Comparison of ENCODE assay signal across 19 cellular contexts in the genomic region with DNA sequence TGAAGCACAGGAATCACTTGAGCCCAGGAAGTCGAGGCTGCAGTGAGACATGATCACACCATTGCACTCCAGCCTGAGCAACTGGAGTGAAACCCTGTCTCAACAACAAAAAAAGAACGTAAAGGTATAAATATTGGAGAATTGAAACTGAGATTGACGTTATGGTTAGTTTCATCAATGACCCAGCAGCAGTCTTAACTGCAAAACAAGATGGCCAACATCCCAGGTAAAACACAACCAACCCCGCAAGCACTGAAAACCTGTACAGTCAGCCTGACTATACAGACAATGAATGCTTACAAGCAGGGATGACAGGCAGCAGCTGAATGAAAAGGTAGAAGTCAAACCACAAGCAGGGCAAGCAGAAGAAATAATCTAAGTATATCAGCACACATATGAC. TPM values are rescaled to one million over a fixed set of nuclear protein-coding genes. Genes with fewer than 3 reads are reported as not detected.
DNase-seq lines count a peak whose midpoint lies in the region; ATAC-seq and TF ChIP-seq lines count a peak whose summit lies in the region.
"Had no signal": no experiment of that assay in that cellular context is flagged by ENCODE, and none has a peak within 500 bp of the region (broad histone marks: within the 10 kb centered on the region; RNA-seq: fewer than 3 reads in every experiment).

No MANE protein-coding gene starts in this region.

- H3K9me3 ChIP-seq in T-helper 17 cell (ENCODE audit: control insufficient read depth, low read length, poor library complexity, severe bottlenecking) (no peaks in the 10 kb centered on the region), right atrium auricular region (no peaks in the 10 kb centered on the region), MG63 (no peaks in the 10 kb centered on the region)
- H3K9me3 ChIP-seq: esophagus squamous epithelium, transverse colon had no signal

- no peak overlapping the region for H3K4me3 Mint-ChIP-seq in activated CD4-positive, alpha-beta T cell treated with anti-CD3 and anti-CD28 coated beads for 36 hours
- H3K4me3 Mint-ChIP-seq in activated CD4-positive, alpha-beta T cell treated with anti-CD3 and anti-CD28 coated beads, Interleukin-2, amount 10 ng/mL, durations not matched to agents 7 days and 5 days, result no peak overlapping the region
- peak overlapping the region; percentile 5 for H3K4me3 Mint-ChIP-seq in T-helper 17 cell
- no peak overlapping the region for H3K4me3 Mint-ChIP-seq in stimulated activated naive B cell treated with anti-CD40 and anti-IgM and Interleukin-4, amounts not matched to agents 10 μg/mL and 1 μg/mL and 100 μg/mL, for 72 hours
- H3K4me3 Mint-ChIP-seq: CD14-positive monocyte had no signal

- peak overlapping the region; percentile 3 for H3K27ac Mint-ChIP-seq in activated CD4-positive, alpha-beta T cell treated with anti-CD3 and anti-CD28 coated beads for 36 hours
- H3K27ac Mint-ChIP-seq in activated CD4-positive, alpha-beta T cell treated with anti-CD3 and anti-CD28 coated beads, Interleukin-2, amount 10 ng/mL, durations not matched to agents 7 days and 5 days, result no peak overlapping the region
- H3K27ac Mint-ChIP-seq in T-helper 17 cell, result peak overlapping the region; percentile 39
- peak overlapping the region; percentile 66 for H3K27ac Mint-ChIP-seq in stimulated activated naive B cell treated with anti-CD40 and anti-IgM and Interleukin-4, amounts not matched to agents 10 μg/mL and 1 μg/mL and 100 μg/mL, for 72 hours

- H3K27ac ChIP-seq in right atrium auricular region, result no peak overlapping the region
- H3K27ac ChIP-seq: esophagus squamous epithelium, hepatocyte, transverse colon had no signal

- H3K4me1 ChIP-seq in right atrium auricular region, result no peaks in the 10 kb centered on the region
- H3K4me1 ChIP-seq: esophagus squamous epithelium, transverse colon had no signal

- peak; percentile 23 for ATAC-seq in activated CD4-positive, alpha-beta T cell treated with anti-CD3 and anti-CD28 coated beads for 36 hours
- ATAC-seq in HG02852 (IDR thresholded peaks at IDR 0.05; ENCODE audit: unreplicated experiment) (peak; percentile 73), T-helper 17 cell (no peak)
- peak; percentile 57 to 73 for ATAC-seq in stimulated activated naive B cell treated with anti-CD40 and anti-IgM and Interleukin-4, amounts not matched to agents 10 μg/mL and 1 μg/mL and 100 μg/mL, for 72 hours (replicated peaks)
- ATAC-seq: left colon had no signal

- no peak for DNase-seq in activated CD4-positive, alpha-beta T cell treated with anti-CD3 and anti-CD28 coated beads for 36 hours
- DNase-seq in activated CD4-positive, alpha-beta T cell treated with anti-CD3 and anti-CD28 coated beads, Interleukin-2, amount 10 ng/mL, durations not matched to agents 7 days and 5 days, result no peak
- no peak for DNase-seq in T-helper 17 cell
- no peak for DNase-seq in stimulated activated naive B cell treated with anti-CD40 and anti-IgM and Interleukin-4, amounts not matched to agents 10 μg/mL and 1 μg/mL and 100 μg/mL, for 72 hours
- DNase-seq in right atrium auricular region (ENCODE audit: low spot score), result no peak
- no peak for DNase-seq in NCI-H2171 treated with DMSO at 0.1 percent for 48 hours (lab: John Stamatoyannopoulos, UW)
- no peak for DNase-seq in MG63
- DNase-seq: 8988T, cortex of kidney, esophagus squamous epithelium, left colon, NCI-H1048, NCI-H2227 treated with DMSO at 0.1 percent for 48 hours, SIG-M5, T1000, transverse colon had no signal

- no peak overlapping the region for H3K4me3 ChIP-seq in right atrium auricular region
- no peak overlapping the region for H3K4me3 ChIP-seq in MG63
- H3K4me3 ChIP-seq: esophagus squamous epithelium, hepatocyte, transverse colon had no signal

- H3K9me3 Mint-ChIP-seq in activated CD4-positive, alpha-beta T cell treated with anti-CD3 and anti-CD28 coated beads for 36 hours (ENCODE audit: low read depth), result no peaks in the 10 kb centered on the region
- H3K9me3 Mint-ChIP-seq in activated CD4-positive, alpha-beta T cell treated with anti-CD3 and anti-CD28 coated beads, Interleukin-2, amount 10 ng/mL, durations not matched to agents 7 days and 5 days, result no peaks in the 10 kb centered on the region
- no peaks in the 10 kb centered on the region for H3K9me3 Mint-ChIP-seq in stimulated activated naive B cell treated with anti-CD40 and anti-IgM and Interleukin-4, amounts not matched to agents 10 μg/mL and 1 μg/mL and 100 μg/mL, for 72 hours
- H3K9me3 Mint-ChIP-seq: CD14-positive monocyte had no signal

- H3K27me3 Mint-ChIP-seq in activated CD4-positive, alpha-beta T cell treated with anti-CD3 and anti-CD28 coated beads for 36 hours, result no peaks in the 10 kb centered on the region
- H3K27me3 Mint-ChIP-seq in activated CD4-positive, alpha-beta T cell treated with anti-CD3 and anti-CD28 coated beads, Interleukin-2, amount 10 ng/mL, durations not matched to agents 7 days and 5 days, result no peaks in the 10 kb centered on the region
- H3K27me3 Mint-ChIP-seq in T-helper 17 cell, result no peaks in the 10 kb centered on the region
- H3K27me3 Mint-ChIP-seq in stimulated activated naive B cell treated with anti-CD40 and anti-IgM and Interleukin-4, amounts not matched to agents 10 μg/mL and 1 μg/mL and 100 μg/mL, for 72 hours, result no peaks in the 10 kb centered on the region

- peaks cover 39% of the 10 kb centered on the region for H3K36me3 Mint-ChIP-seq in activated CD4-positive, alpha-beta T cell treated with anti-CD3 and anti-CD28 coated beads for 36 hours (ENCODE audit: low read depth)
- H3K36me3 Mint-ChIP-seq in activated CD4-positive, alpha-beta T cell treated with anti-CD3 and anti-CD28 coated beads, Interleukin-2, amount 10 ng/mL, durations not matched to agents 7 days and 5 days (ENCODE audit: low read depth), result peaks cover 42% of the 10 kb centered on the region
- peaks cover 10% of the 10 kb centered on the region for H3K36me3 Mint-ChIP-seq in T-helper 17 cell (ENCODE audit: low read depth)
- peaks cover 37 to 53% of the 10 kb centered on the region in 2 donors for H3K36me3 Mint-ChIP-seq in stimulated activated naive B cell treated with anti-CD40 and anti-IgM and Interleukin-4, amounts not matched to agents 10 μg/mL and 1 μg/mL and 100 μg/mL, for 72 hours

- peaks cover 16% of the 10 kb centered on the region for H3K36me3 ChIP-seq in right atrium auricular region
- H3K36me3 ChIP-seq in MG63, result peaks cover 42% of the 10 kb centered on the region

- H3K27me3 ChIP-seq in right atrium auricular region (no peaks in the 10 kb centered on the region), MG63 (no peaks in the 10 kb centered on the region)
- H3K27me3 ChIP-seq: esophagus squamous epithelium, hepatocyte, transverse colon had no signal

- POLR2A ChIA-PET in activated CD4-positive, alpha-beta T cell treated with anti-CD3 and anti-CD28 coated beads for 36 hours (lab: Charles Lee), result interaction anchor here (0.8 kb wide), 1 partner anchor 87 kb away, joined by 3 read pairs; no protein-coding TSS in a partner anchor
- POLR2A ChIA-PET in activated CD4-positive, alpha-beta T cell treated with anti-CD3 and anti-CD28 coated beads, Interleukin-2, amount 10 ng/mL, durations not matched to agents 7 days and 5 days (lab: Charles Lee), result no interaction called here

- H3K4me1 Mint-ChIP-seq in activated CD4-positive, alpha-beta T cell treated with anti-CD3 and anti-CD28 coated beads for 36 hours, result peaks cover 20% of the 10 kb centered on the region
- peaks cover 10% of the 10 kb centered on the region for H3K4me1 Mint-ChIP-seq in activated CD4-positive, alpha-beta T cell treated with anti-CD3 and anti-CD28 coated beads, Interleukin-2, amount 10 ng/mL, durations not matched to agents 7 days and 5 days
- H3K4me1 Mint-ChIP-seq in T-helper 17 cell, result peaks cover 32% of the 10 kb centered on the region
- peaks cover 12 to 16% of the 10 kb centered on the region in 2 donors for H3K4me1 Mint-ChIP-seq in stimulated activated naive B cell treated with anti-CD40 and anti-IgM and Interleukin-4, amounts not matched to agents 10 μg/mL and 1 μg/mL and 100 μg/mL, for 72 hours

- no peak for TF ChIP-seq CTCF in right atrium auricular region (IDR thresholded peaks at IDR 0.05)

- CTCF ChIA-PET in activated CD4-positive, alpha-beta T cell treated with anti-CD3 and anti-CD28 coated beads for 36 hours (lab: Charles Lee), result interaction anchor here (0.8 to 1.5 kb wide), 2 partner anchors 8 to 14 kb away, joined by 3 to 5 read pairs; no protein-coding TSS in a partner anchor
- CTCF ChIA-PET in activated CD4-positive, alpha-beta T cell treated with anti-CD3 and anti-CD28 coated beads, Interleukin-2, amount 10 ng/mL, durations not matched to agents 7 days and 5 days (lab: Charles Lee), result no interaction called here

- intact Hi-C loops in activated CD4-positive, alpha-beta T cell treated with anti-CD3 and anti-CD28 coated beads for 36 hours (cut with DNase I, micrococcal nuclease), result no loop called here

RNA-seq across cellular contexts. Expression of a gene that starts 34.7 kb away (rescaled TPM):
- 10 to 100 TPM; 37.4 to 43.2 TPM for total RNA-seq in activated CD4-positive, alpha-beta T cell treated with anti-CD3 and anti-CD28 coated beads for 36 hours
- 10 to 100 TPM; 50.3 to 54.4 TPM for total RNA-seq in activated CD4-positive, alpha-beta T cell treated with anti-CD3 and anti-CD28 coated beads, Interleukin-2, amount 10 ng/mL, durations not matched to agents 7 days and 5 days
- total RNA-seq in T-helper 17 cell (10 to 100 TPM; 42.9 to 43.0 TPM), right atrium auricular region (10 to 100 TPM; 19.5 to 20.2 TPM)
- 15.4 and 33.7 TPM in 2 replicates for total RNA-seq in MG63 (2014; rRNA removed; shearing (Covaris generic); ENCODE audit: low replicate concordance)
